14 cellular contexts compared by ENCODE assay signal in the genomic region with DNA sequence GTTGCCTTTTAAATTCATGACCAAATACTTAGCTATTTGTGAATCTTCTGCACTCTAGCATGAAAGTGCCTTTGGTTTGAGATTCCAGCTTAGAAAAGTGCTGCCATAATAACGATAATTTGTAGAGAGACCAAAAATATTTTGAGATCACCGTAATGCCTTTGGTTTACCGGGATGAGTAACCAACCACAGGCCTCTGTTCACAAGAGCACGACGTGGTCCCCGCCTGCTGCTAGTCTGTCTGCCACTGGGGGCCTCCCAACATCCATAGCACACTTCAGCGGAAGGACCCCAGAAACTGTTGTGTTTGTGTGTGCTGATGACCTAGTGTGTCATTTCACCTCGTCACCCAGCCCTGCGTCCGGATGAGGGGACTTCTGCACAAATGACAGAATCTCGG.
"Had no signal": no experiment of that assay in that cellular context is flagged by ENCODE, and none has a peak within 500 bp of the region (broad histone marks: within the 10 kb centered on the region; RNA-seq: fewer than 3 reads in every experiment).

No MANE protein-coding gene starts in this region.

- H3K9me3 ChIP-seq: upper lobe of right lung had no signal

- H3K27ac ChIP-seq: upper lobe of right lung had no signal

- H3K36me3 Mint-ChIP-seq: activated CD8-positive, alpha-beta memory T cell treated with anti-CD3 and anti-CD28 coated beads, Interleukin-2, amount 10 ng/mL, durations not matched to agents 7 days and 5 days; natural killer cell had no signal

- H3K4me3 ChIP-seq: lung, upper lobe of right lung had no signal

- H3K27me3 ChIP-seq: upper lobe of right lung had no signal

- H3K4me1 Mint-ChIP-seq: activated CD8-positive, alpha-beta memory T cell treated with anti-CD3 and anti-CD28 coated beads, Interleukin-2, amount 10 ng/mL, durations not matched to agents 7 days and 5 days; natural killer cell had no signal

- ATAC-seq: activated CD8-positive, alpha-beta memory T cell treated with anti-CD3 and anti-CD28 coated beads, Interleukin-2, amount 10 ng/mL, durations not matched to agents 7 days and 5 days; activated naive CD4-positive, alpha-beta T cell treated with anti-CD3 and anti-CD28 coated beads, Interleukin-2, amount 50 U/mL, for 72 hours; left cardiac atrium; natural killer cell; upper lobe of right lung had no signal

- H3K4me3 Mint-ChIP-seq: activated CD8-positive, alpha-beta memory T cell treated with anti-CD3 and anti-CD28 coated beads, Interleukin-2, amount 10 ng/mL, durations not matched to agents 7 days and 5 days; activated T-cell treated with anti-CD3 and anti-CD28 coated beads, Interleukin-2, amount 50 U/mL, for 24 hours; natural killer cell; stimulated activated naive CD8-positive, alpha-beta T cell treated with anti-CD3 and anti-CD28 coated beads, Interleukin-15, Interleukin-2, amounts not matched to agents 100 ng/mL and 50 ng/mL, for 24 hours had no signal

- H3K9me3 Mint-ChIP-seq: natural killer cell; stimulated activated naive CD8-positive, alpha-beta T cell treated with anti-CD3 and anti-CD28 coated beads, Interleukin-15, Interleukin-2, amounts not matched to agents 100 ng/mL and 50 ng/mL, for 24 hours had no signal

- H3K27ac Mint-ChIP-seq: activated CD8-positive, alpha-beta memory T cell treated with anti-CD3 and anti-CD28 coated beads, Interleukin-2, amount 10 ng/mL, durations not matched to agents 7 days and 5 days; activated naive CD4-positive, alpha-beta T cell treated with anti-CD3 and anti-CD28 coated beads, Interleukin-2, amount 50 U/mL, for 72 hours; activated T-cell treated with anti-CD3 and anti-CD28 coated beads, Interleukin-2, amount 50 U/mL, for 24 hours; natural killer cell; stimulated activated naive CD8-positive, alpha-beta T cell treated with anti-CD3 and anti-CD28 coated beads, Interleukin-15, Interleukin-2, amounts not matched to agents 100 ng/mL and 50 ng/mL, for 24 hours had no signal

- DNase-seq: activated CD4-positive, alpha-beta T cell treated with anti-CD3 and anti-CD28 coated beads, Interleukin-2, amount 50 U/mL, for 4 hours; activated CD4-positive, CD25-positive, alpha-beta regulatory T cell treated with anti-CD3 and anti-CD28 coated beads, Interleukin-2, amount 50 U/mL, for 72 hours; activated CD8-positive, alpha-beta memory T cell treated with anti-CD3 and anti-CD28 coated beads, Interleukin-2, amount 10 ng/mL, durations not matched to agents 7 days and 5 days; activated effector memory CD4-positive, alpha-beta T cell treated with Interleukin-2 at 50 U/mL for 16 hours; activated T-cell treated with anti-CD3 and anti-CD28 coated beads, Interleukin-2, amount 50 U/mL, for 24 hours; effector memory CD4-positive, alpha-beta T cell; left cardiac atrium; natural killer cell; stimulated activated CD4-positive, alpha-beta T cell treated with anti-CD3 and anti-CD28 coated beads, Interleukin-15, amount 100 ng/mL, for 24 hours; stimulated activated CD4-positive, alpha-beta T cell treated with anti-CD3 and anti-CD28 coated beads, Interleukin-4, amount 100 ng/mL, for 24 hours; upper lobe of right lung had no signal

- H3K4me1 ChIP-seq: upper lobe of right lung had no signal
